ENCODE assay signal across 8 cellular contexts in genomic region chr6:106519460-106520394, GRCh38.
DNase-seq lines count a peak whose midpoint lies in the region; ATAC-seq and TF ChIP-seq lines count a peak whose summit lies in the region.

No MANE protein-coding gene starts in this region.

- H3K4me3 ChIP-seq in OCI-LY7 (ENCODE audit: low read depth, low read length, poor library complexity, severe bottlenecking) (peak overlapping the region; percentile 72), HAP-1 (no peak overlapping the region)

- H3K27ac ChIP-seq in OCI-LY7 (ENCODE audit: low read depth, low read length, poor library complexity, severe bottlenecking) = peak overlapping the region; percentile 95

- ATAC-seq in GM18511 (IDR thresholded peaks at IDR 0.05; ENCODE audit: unreplicated experiment) (peak; percentile 69), HG02885 (IDR thresholded peaks at IDR 0.05; ENCODE audit: poor library complexity, unreplicated experiment) (peak; percentile 65)

- no peaks in the 10 kb centered on the region for H3K9me3 ChIP-seq in OCI-LY7 (ENCODE audit: low read length)
- H3K9me3 ChIP-seq in HAP-1 = no peaks in the 10 kb centered on the region

- H3K4me1 ChIP-seq in OCI-LY7 (ENCODE audit: insufficient read depth, low read length, poor library complexity, severe bottlenecking) (peaks cover 79% of the 10 kb centered on the region), HAP-1 (no peaks in the 10 kb centered on the region)

- peaks cover 99% of the 10 kb centered on the region for H3K79me2 ChIP-seq in OCI-LY7 (ENCODE audit: insufficient read depth, low read depth, low read length)

- peak overlapping the region; percentile 25; the same call in 1 of the 2 replicates for H2AFZ ChIP-seq in OCI-LY7 (ENCODE audit: low read length)

- H3K4me2 ChIP-seq in OCI-LY7 (ENCODE audit: low read length) = peak overlapping the region; percentile 98

- H4K20me1 ChIP-seq in OCI-LY7 (ENCODE audit: insufficient read depth, low read length) = no peaks in the 10 kb centered on the region

- no peak for TF ChIP-seq CTCF in OCI-LY7 (conservative IDR thresholded peaks at IDR 0.05; ENCODE audit: low read length)

- H3K9me2 ChIP-seq in OCI-LY7 (ENCODE audit: insufficient read depth, low read length) = no peaks in the 10 kb centered on the region

- in situ Hi-C loops in HAP-1 (cut with MboI; ENCODE audit: low sequenced_read_pairs) = no loop called here

- H3K36me3 ChIP-seq in OCI-LY7 (ENCODE audit: insufficient read depth, low read length) (peaks cover 26% of the 10 kb centered on the region), HAP-1 (replicated peaks) (no peaks in the 10 kb centered on the region)

- CTCF ChIA-PET in OCI-LY7 (lab: Charles Lee; ENCODE audit: unreplicated experiment) = interaction anchor here (0.8 to 1.1 kb wide), 3 partner anchors 10 to 54 kb away, joined by 3 read pairs; no protein-coding TSS in a partner anchor

- H3K27me3 ChIP-seq in HAP-1 (ENCODE audit: low read depth) = no peaks in the 10 kb centered on the region

- POLR2A ChIA-PET in OCI-LY7 (lab: Charles Lee) = interaction anchor here (0.5 to 9.0 kb wide), 9 partner anchors 8 to 130 kb away, joined by 3 to 157 read pairs (median 3); partner anchors contain the start of genes QRSL1 and RTN4IP1

- DNase-seq in OCI-LY7 (ENCODE audit: low spot score) (peak; percentile 90), activated T-cell treated with anti-CD3 and anti-CD28 coated beads for 48 hours (ENCODE audit: low read depth) (peak; percentile 72), foreskin melanocyte (peak; percentile 31), cerebellar nuclear complex (lab: John Stamatoyannopoulos, UW) (no peak), HAP-1 (ENCODE audit: low spot score in 2 of 2) (no peak)
- peak; percentile 78 for DNase-seq in stimulated activated CD4-positive, alpha-beta T cell treated with anti-CD3 and anti-CD28 coated beads, Interleukin-2, amount 100 ng/mL, for 4 hours (ENCODE audit: low read depth)

- TSS peak; percentile 80 for BruUV-seq in OCI-LY7 (replicated peaks; lab: Mats Ljungman, UMichigan)

- intact Hi-C loops in OCI-LY7 (cut with micrococcal nuclease; ENCODE audit: unreplicated experiment) = loop anchor here (1.0 to 10.0 kb wide), 3 partner anchors 7 to 425 kb away; no protein-coding TSS in a partner anchor

Comparison
In these comparisons a context has a peak if more than half of its experiments do, and no peak if none do; other contexts are left out.
1. DNase-seq: peak in OCI-LY7 (single experiment), activated T-cell treated with anti-CD3 and anti-CD28 coated beads for 48 hours (single experiment), foreskin melanocyte (single experiment) and stimulated activated CD4-positive, alpha-beta T cell treated with anti-CD3 and anti-CD28 coated beads, Interleukin-2, amount 100 ng/mL, for 4 hours (single experiment); none in cerebellar nuclear complex (0 of 2) and HAP-1 (0 of 2).